ENCODE assay signal across 13 cellular contexts in genomic region chr6:154386848-154387717, GRCh38. TPM values are rescaled to one million over a fixed set of nuclear protein-coding genes. Genes with fewer than 3 reads are reported as not detected.
A peak's percentile ranks its signal among the peaks of the same experiment; 100 is the strongest.
DNase-seq lines count a peak whose midpoint lies in the region; ATAC-seq, FAIRE-seq and TF ChIP-seq lines count a peak whose summit lies in the region.
"Had no signal": no experiment of that assay in that cellular context is flagged by ENCODE, and none has a peak within 500 bp of the region (broad histone marks: within the 10 kb centered on the region; RNA-seq: fewer than 3 reads in every experiment).

No MANE protein-coding gene starts in this region.

- in situ Hi-C loops in astrocyte of the spinal cord (cut with HindIII; ENCODE audit: low sequenced_read_pairs): loop anchor here (25.0 kb wide), 1 partner anchor 225 kb away; no protein-coding TSS in a partner anchor

- ATAC-seq in HG03439 (IDR thresholded peaks at IDR 0.05; ENCODE audit: unreplicated experiment): no peak

- TF ChIP-seq CTCF in AG09319 (IDR thresholded peaks at IDR 0.05; ENCODE audit: low read depth, low read length) (no peak), astrocyte of the spinal cord (IDR thresholded peaks at IDR 0.05; ENCODE audit: low read depth, low read length) (no peak)

- peak; percentile 81 for DNase-seq in AG09319 (ENCODE audit: extremely low read depth, low read depth)
- DNase-seq in HT1080 (ENCODE audit: low read depth): peak; percentile 78
- peak; percentile 90 for DNase-seq in astrocyte of the spinal cord (ENCODE audit: low read depth, low spot score)
- DNase-seq in kidney tubule cell (ENCODE audit: low spot score): peak; percentile 85
- DNase-seq in NCI-H1092 (lab: John Stamatoyannopoulos, UW): no peak
- DNase-seq in DMS 273 treated with DMSO at 0.1 percent for 48 hours (lab: John Stamatoyannopoulos, UW): no peak
- DNase-seq in frontal cortex (ENCODE audit: low spot score in 2 of 2): no peak
- DNase-seq: COR-L47, head of caudate nucleus, MG63, NCI-H524 treated with DMSO at 0.1 percent for 48 hours had no signal

- FAIRE-seq in frontal cortex (lab: Jason Lieb, UNC): no peak
- FAIRE-seq: GM18507 had no signal

- no peak overlapping the region for H3K4me3 ChIP-seq in astrocyte of the spinal cord (ENCODE audit: low read depth, low read length)
- H3K4me3 ChIP-seq: MG63 had no signal

RNA-seq across cellular contexts. Expression of gene IPCEF1, which starts 30.5 kb away (rescaled TPM):
- not detected in 2 replicates for total RNA-seq in HT1080 (2014; rRNA removed; shearing (Covaris generic))
- 0.08 TPM in 1 of 2 replicates, not detected in the other for polyA plus RNA-seq in HT1080 (2015; cell fraction: cytosol; rRNA removed)
- 0.01 TPM in 1 of 2 replicates, not detected in the other for polyA plus RNA-seq in HT1080 (2015; cell fraction: nucleus; rRNA removed)
- 10.6 TPM for total RNA-seq in frontal cortex

Comparison
In these comparisons a context has a peak if more than half of its experiments do, and no peak if none do; other contexts are left out.
1. DNase-seq: peak in AG09319 (single experiment), HT1080 (single experiment), astrocyte of the spinal cord (single experiment) and kidney tubule cell (single experiment); none in NCI-H1092 (single experiment), DMS 273 treated with DMSO at 0.1 percent for 48 hours (single experiment) and frontal cortex (0 of 2).
2. RNA of gene IPCEF1, which starts 30.5 kb away (total RNA-seq): 10.6 TPM in frontal cortex (single experiment); not detected in HT1080; every median in the first group is over 10 times any median in the second.